Comparison of ENCODE assay signal across 8 cellular contexts in genomic region chr14:49767473-49768300, GRCh38. TPM values are rescaled to one million over a fixed set of nuclear protein-coding genes. Genes with fewer than 3 reads are reported as not detected.
DNase-seq lines count a peak whose midpoint lies in the region; ATAC-seq lines count a peak whose summit lies in the region.

KLHDC2 (plus strand) TSS chr14:49768153; CDS start chr14:49768469, 316 bp downstream.

- peaks cover 0 to 11% (median 3%) of the 10 kb centered on the region in 3 donors for H3K36me3 Mint-ChIP-seq in naive thymus-derived CD8-positive, alpha-beta T cell
- peaks cover 3 to 4% of the 10 kb centered on the region in 2 donors for H3K36me3 Mint-ChIP-seq in stimulated activated naive B cell treated with anti-CD40 and anti-IgM and Interleukin-4, amounts not matched to agents 10 μg/mL and 1 μg/mL and 100 μg/mL, for 72 hours

- H3K9me3 ChIP-seq in KOPT-K1 (ENCODE audit: insufficient read depth, low read length, poor library complexity, severe bottlenecking) = no peaks in the 10 kb centered on the region

- ATAC-seq in GM21825 (IDR thresholded peaks at IDR 0.05; ENCODE audit: unreplicated experiment) = peak; percentile 95
- peak; percentile 79 to 82 for ATAC-seq in naive thymus-derived CD8-positive, alpha-beta T cell
- ATAC-seq in stimulated activated naive B cell treated with anti-CD40 and anti-IgM and Interleukin-4, amounts not matched to agents 10 μg/mL and 1 μg/mL and 100 μg/mL, for 72 hours (replicated peaks) = peak; percentile 84 to 87

- H3K4me1 Mint-ChIP-seq in naive thymus-derived CD8-positive, alpha-beta T cell = peaks cover 10 to 41% (median 39%) of the 10 kb centered on the region in 4 donors
- peaks cover 16 to 34% of the 10 kb centered on the region in 2 donors for H3K4me1 Mint-ChIP-seq in stimulated activated naive B cell treated with anti-CD40 and anti-IgM and Interleukin-4, amounts not matched to agents 10 μg/mL and 1 μg/mL and 100 μg/mL, for 72 hours

- H3K27me3 Mint-ChIP-seq in naive thymus-derived CD8-positive, alpha-beta T cell = no peaks in the 10 kb centered on the region
- H3K27me3 Mint-ChIP-seq in stimulated activated naive B cell treated with anti-CD40 and anti-IgM and Interleukin-4, amounts not matched to agents 10 μg/mL and 1 μg/mL and 100 μg/mL, for 72 hours = no peaks in the 10 kb centered on the region

- H3K27ac Mint-ChIP-seq in naive thymus-derived CD8-positive, alpha-beta T cell = peak within 1 kb of the TSS; percentile 96 to 100 (median 99)
- peak within 1 kb of the TSS; percentile 100 for H3K27ac Mint-ChIP-seq in stimulated activated naive B cell treated with anti-CD40 and anti-IgM and Interleukin-4, amounts not matched to agents 10 μg/mL and 1 μg/mL and 100 μg/mL, for 72 hours

- DNase-seq in EH (ENCODE audit: low read depth) = peak; percentile 90
- peak; percentile 89 for DNase-seq in RKO (ENCODE audit: low spot score)
- peak; percentile 84 for DNase-seq in activated T-helper 1 cell treated with Interleukin-2 at 50 U/mL for 16 hours (ENCODE audit: low read depth)
- DNase-seq in fibroblast of gingiva (ENCODE audit: low read depth) = peak; percentile 92
- peak; percentile 81 to 92 (median 88) for DNase-seq in naive thymus-derived CD8-positive, alpha-beta T cell
- DNase-seq in stimulated activated naive B cell treated with anti-CD40 and anti-IgM and Interleukin-4, amounts not matched to agents 10 μg/mL and 1 μg/mL and 100 μg/mL, for 72 hours = peak; percentile 88

- H3K36me3 ChIP-seq in KOPT-K1 (ENCODE audit: insufficient read depth, low read length) = peaks cover 11% of the 10 kb centered on the region; the same call in 1 of the 2 replicates

- H3K27ac ChIP-seq in KOPT-K1 (ENCODE audit: low read depth, low read length, poor library complexity, severe bottlenecking) = peak within 1 kb of the TSS; percentile 93

- H3K4me3 Mint-ChIP-seq in naive thymus-derived CD8-positive, alpha-beta T cell = peak within 1 kb of the TSS; percentile 91 to 98 (median 96)
- peak within 1 kb of the TSS; percentile 96 to 97 for H3K4me3 Mint-ChIP-seq in stimulated activated naive B cell treated with anti-CD40 and anti-IgM and Interleukin-4, amounts not matched to agents 10 μg/mL and 1 μg/mL and 100 μg/mL, for 72 hours

- no peaks in the 10 kb centered on the region for H3K9me3 Mint-ChIP-seq in naive thymus-derived CD8-positive, alpha-beta T cell
- H3K9me3 Mint-ChIP-seq in stimulated activated naive B cell treated with anti-CD40 and anti-IgM and Interleukin-4, amounts not matched to agents 10 μg/mL and 1 μg/mL and 100 μg/mL, for 72 hours = no peaks in the 10 kb centered on the region

- POLR2A ChIA-PET in naive thymus-derived CD8-positive, alpha-beta T cell (lab: Charles Lee) = interaction anchor here (0.6 to 4.8 kb wide), 36 partner anchors 9 to 947 kb away, joined by 3 to 90 read pairs (median 4); partner anchors contain the start of genes DMAC2L, DNAAF2, KLHDC1 and L2HGDH

RNA-seq across cellular contexts. Expression of gene KLHDC2, which starts in this region (rescaled TPM):
- total RNA-seq in naive thymus-derived CD8-positive, alpha-beta T cell = 10 to 100 TPM; 93.3 to 96.6 TPM
- polyA plus RNA-seq in naive thymus-derived CD8-positive, alpha-beta T cell = 10 to 100 TPM; 72.5 to 77.4 (median 75.5) TPM

Comparison
In these comparisons a context has a peak if more than half of its experiments do, and no peak if none do; other contexts are left out.
1. Peak in every context shown above with its lines: DNase-seq, ATAC-seq and H3K27ac ChIP-seq.